In genomic region chrX:49100704-49101628, GRCh38 we compare ENCODE assay signal across 1 cellular context.
A peak's percentile ranks its signal among the peaks of the same experiment; 100 is the strongest.
TF ChIP-seq lines count a peak whose summit lies in the region.

No MANE protein-coding gene starts in this region.

TF ChIP-seq in GM12878, 131 proteins besides CTCF, POLR2A, EP300 and RAD21:
- TF ChIP-seq IRF3 (IDR thresholded peaks at IDR 0.05) (peak; percentile 85), CBX5 (IDR thresholded peaks at IDR 0.05; ENCODE audit: low read depth) (no peak), GABPA (IDR thresholded peaks at IDR 0.05; ENCODE audit: low read depth) (no peak), YBX1 (IDR thresholded peaks at IDR 0.05) (no peak), NFYA (IDR thresholded peaks at IDR 0.05; ENCODE audit: borderline replicate concordance, low read depth, low read length) (peak; percentile 16; the same call in 1 of the 2 replicates), CREM (IDR thresholded peaks at IDR 0.05; ENCODE audit: low read depth) (0 out of 2 replicates have a peak, but pooled peaks have one; percentile 5), RFX5 (IDR thresholded peaks at IDR 0.05; ENCODE audit: low read depth, low read length) (peak; percentile 69), PBX3 (IDR thresholded peaks at IDR 0.05; ENCODE audit: insufficient replicate concordance, low read depth, low read length) (peak; percentile 91), SP1 (IDR thresholded peaks at IDR 0.05; ENCODE audit: low read depth, low read length) (peak; percentile 94), PML (IDR thresholded peaks at IDR 0.05; ENCODE audit: low read length) (0 out of 2 replicates have a peak, but pooled peaks have one; percentile 14), ZNF274 (IDR thresholded peaks at IDR 0.05; ENCODE audit: insufficient read depth, insufficient read length) (no peak), POLR2AphosphoS2 (IDR thresholded peaks at IDR 0.05; ENCODE audit: low read depth, low read length) (no peak), ZBTB4 (CRISPR knock-in tag; IDR thresholded peaks at IDR 0.05) (no peak), ZBED1 (IDR thresholded peaks at IDR 0.05; ENCODE audit: borderline replicate concordance) (no peak), HDGF (IDR thresholded peaks at IDR 0.05) (0 out of 2 replicates have a peak, but pooled peaks have one; percentile 39), BHLHE40 (IDR thresholded peaks at IDR 0.05; ENCODE audit: borderline replicate concordance in 1 of 2, low read depth in 2 of 2, low read length in 1 of 2) (peak in 1 of 2 experiments; percentile 61; a peak in 1 of 4 replicates), MYB (IDR thresholded peaks at IDR 0.05; ENCODE audit: borderline replicate concordance, low read depth, low read length) (no peak), BACH1 (IDR thresholded peaks at IDR 0.05; ENCODE audit: borderline replicate concordance) (peak; percentile 58; the same call in 1 of the 2 replicates), USF2 (IDR thresholded peaks at IDR 0.05; ENCODE audit: borderline replicate concordance, low read depth, low read length) (no peak), DPF2 (IDR thresholded peaks at IDR 0.05) (peak; percentile 62; the same call in 1 of the 2 replicates), SPI1 (IDR thresholded peaks at IDR 0.05; ENCODE audit: borderline replicate concordance, insufficient read depth, low read depth, low read length) (no peak), NRF1 (conservative IDR thresholded peaks at IDR 0.05; ENCODE audit: low read depth, low read length) (peak; percentile 77), NKRF (conservative IDR thresholded peaks at IDR 0.05) (0 out of 2 replicates have a peak, but pooled peaks have one; percentile 26), ATF2 (IDR thresholded peaks at IDR 0.05; ENCODE audit: low read length) (no peak), POLR2AphosphoS5 (IDR thresholded peaks at IDR 0.05; ENCODE audit: low read length) (peak; percentile 78), SMARCA5 (IDR thresholded peaks at IDR 0.05) (0 out of 2 replicates have a peak, but pooled peaks have one; percentile 16), ETV6 (conservative IDR thresholded peaks at IDR 0.05 in 1 of 2, IDR thresholded peaks at IDR 0.05 in 1 of 2; ENCODE audit: borderline replicate concordance in 1 of 2, low read depth in 1 of 2) (0 out of 4 replicates have a peak, but pooled peaks of 1 of the 2 experiments have one; percentile 22), NR2C1 (IDR thresholded peaks at IDR 0.05) (no peak), TCF12 (IDR thresholded peaks at IDR 0.05; ENCODE audit: low read depth, low read length) (no peak), SIX5 (IDR thresholded peaks at IDR 0.05; ENCODE audit: low read depth, low read length, severe bottlenecking) (no peak), TBL1XR1 (IDR thresholded peaks at IDR 0.05; ENCODE audit: low read depth, low read length) (no peak), GATAD2B (conservative IDR thresholded peaks at IDR 0.05; ENCODE audit: low read depth) (peak; percentile 26; the same call in 1 of the 2 replicates), PAX5 (IDR thresholded peaks at IDR 0.05; ENCODE audit: borderline replicate concordance, low read depth, low read length) (peak; percentile 51; the same call in 1 of the 2 replicates), RUNX3 (IDR thresholded peaks at IDR 0.05; ENCODE audit: low read length) (peak; percentile 15; the same call in 1 of the 2 replicates), NR2F1 (conservative IDR thresholded peaks at IDR 0.05) (0 out of 2 replicates have a peak, but pooled peaks have one; percentile 40), FOS (IDR thresholded peaks at IDR 0.05; ENCODE audit: borderline replicate concordance, extremely low read depth, insufficient read length) (peak; percentile 81), MYC (IDR thresholded peaks at IDR 0.05; ENCODE audit: insufficient read depth, insufficient read length, insufficient replicate concordance, low read length, severe bottlenecking) (no peak), RAD51 (IDR thresholded peaks at IDR 0.05) (no peak), CHD2 (IDR thresholded peaks at IDR 0.05; ENCODE audit: borderline replicate concordance, low read depth, low read length) (peak; percentile 82; the same call in 1 of the 2 replicates), IKZF1 (conservative IDR thresholded peaks at IDR 0.05) (0 out of 2 replicates have a peak, but pooled peaks have one; percentile 46), MXI1 (IDR thresholded peaks at IDR 0.05; ENCODE audit: low read depth, low read length) (peak; percentile 77; the same call in 1 of the 2 replicates), RELA (IDR thresholded peaks at IDR 0.05; ENCODE audit: borderline replicate concordance, partially characterized antibody) (peak; percentile 26)
- TF ChIP-seq, protein P1, sequence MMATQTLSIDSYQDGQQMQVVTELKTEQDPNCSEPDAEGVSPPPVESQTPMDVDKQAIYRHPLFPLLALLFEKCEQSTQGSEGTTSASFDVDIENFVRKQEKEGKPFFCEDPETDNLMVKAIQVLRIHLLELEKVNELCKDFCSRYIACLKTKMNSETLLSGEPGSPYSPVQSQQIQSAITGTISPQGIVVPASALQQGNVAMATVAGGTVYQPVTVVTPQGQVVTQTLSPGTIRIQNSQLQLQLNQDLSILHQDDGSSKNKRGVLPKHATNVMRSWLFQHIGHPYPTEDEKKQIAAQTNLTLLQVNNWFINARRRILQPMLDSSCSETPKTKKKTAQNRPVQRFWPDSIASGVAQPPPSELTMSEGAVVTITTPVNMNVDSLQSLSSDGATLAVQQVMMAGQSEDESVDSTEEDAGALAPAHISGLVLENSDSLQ (IDR thresholded peaks at IDR 0.05): peak; percentile 98
- TF ChIP-seq, protein P2, sequence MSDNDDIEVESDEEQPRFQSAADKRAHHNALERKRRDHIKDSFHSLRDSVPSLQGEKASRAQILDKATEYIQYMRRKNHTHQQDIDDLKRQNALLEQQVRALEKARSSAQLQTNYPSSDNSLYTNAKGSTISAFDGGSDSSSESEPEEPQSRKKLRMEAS (IDR thresholded peaks at IDR 0.05; ENCODE audit: low read depth, low read length): peak; percentile 12; the same call in 1 of the 2 replicates
